In the genomic region with DNA sequence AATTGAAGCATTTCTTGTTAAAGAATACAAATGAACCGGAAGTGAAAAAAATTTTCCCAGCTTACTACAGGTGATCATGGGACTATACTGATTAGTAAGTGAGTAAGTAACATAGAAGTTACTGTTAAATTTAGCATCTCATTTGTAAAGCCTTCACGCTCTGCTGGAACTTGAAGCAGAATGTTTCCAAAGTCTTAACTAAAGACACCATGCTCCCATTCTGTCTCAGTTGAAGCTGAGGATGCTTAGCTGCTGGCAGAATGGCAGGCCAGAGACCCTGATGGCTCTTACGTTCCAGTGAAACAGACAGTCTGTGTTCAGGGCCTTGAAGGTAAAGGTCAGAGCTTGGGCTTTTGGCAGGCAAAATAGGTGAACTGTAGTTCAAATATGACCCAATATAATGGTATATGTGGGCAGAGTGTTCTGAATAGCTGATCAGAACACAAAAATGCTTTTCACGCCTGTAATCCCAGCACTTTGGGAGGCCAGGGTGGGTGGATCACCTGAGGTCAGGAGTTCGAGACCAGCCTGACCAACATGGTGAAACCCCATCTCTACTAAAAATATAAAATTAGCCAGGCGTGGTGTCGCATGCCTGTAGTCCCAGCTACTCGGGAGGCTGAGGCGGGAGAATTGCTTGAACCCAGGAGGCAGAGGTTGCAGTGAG, we compare ENCODE assay signal across 8 cellular contexts. TPM values are rescaled to one million over a fixed set of nuclear protein-coding genes. Genes with fewer than 3 reads are reported as not detected.
DNase-seq lines count a peak whose midpoint lies in the region; ATAC-seq and TF ChIP-seq lines count a peak whose summit lies in the region.
"Not testable (repeated sequence)": the region's sequence is repeated elsewhere in the genome, so short reads cannot be mapped to it uniquely, and the experiment has no call there.

No MANE protein-coding gene starts in this region.

- H3K36me3 Mint-ChIP-seq in naive B cell: not testable (repeated sequence)

- not testable (repeated sequence) for H3K9me3 Mint-ChIP-seq in naive B cell

- H3K79me2 ChIP-seq in SU-DHL-6 (ENCODE audit: insufficient read depth, low read length): peaks cover 82% of the 10 kb centered on the region

- not testable (repeated sequence) for H2AFZ ChIP-seq in SU-DHL-6 (ENCODE audit: low read depth, low read length, severe bottlenecking)

- in situ Hi-C loops in GM13977 (cut with MboI; ENCODE audit: low pct_unique_long_range_greater_than_20kb, low sequenced_read_pairs, unreplicated experiment): not testable (repeated sequence)

- not testable (repeated sequence) for H3K9ac ChIP-seq in SU-DHL-6 (ENCODE audit: low read length)

- H3F3A ChIP-seq in SU-DHL-6 (ENCODE audit: insufficient read depth): not testable (repeated sequence)

- H3K4me2 ChIP-seq in SU-DHL-6 (ENCODE audit: low read depth, low read length, poor library complexity, severe bottlenecking): peak overlapping the region; percentile 14

- not testable (repeated sequence) for TF ChIP-seq CTCF in GM06990 (IDR thresholded peaks at IDR 0.05; ENCODE audit: insufficient read depth, low read length, poor library complexity, severe bottlenecking); GM13977 (IDR thresholded peaks at IDR 0.05; ENCODE audit: extremely low read depth, insufficient read depth, missing control alignments); SU-DHL-6 (IDR thresholded peaks at IDR 0.05; ENCODE audit: insufficient read depth, low read length, poor library complexity, severe bottlenecking)

- not testable (repeated sequence) for H3K36me3 ChIP-seq in GM06990 (ENCODE audit: control insufficient read depth, insufficient read depth, low read length); SU-DHL-6 (ENCODE audit: low read length)

- H3K27me3 ChIP-seq in GM06990 (replicated peaks; ENCODE audit: control insufficient read depth, insufficient read depth, low read length); SU-DHL-6 (ENCODE audit: low read length): not testable (repeated sequence)

- peak overlapping the region; percentile 17 for H3K4me3 ChIP-seq in GM06990 (replicated peaks; ENCODE audit: low read depth, low read length)
- not testable (repeated sequence) for H3K4me3 ChIP-seq in SU-DHL-6 (ENCODE audit: insufficient read depth, low read length, poor library complexity, severe bottlenecking)

- H3K4me1 Mint-ChIP-seq in naive B cell: peaks cover 37 to 61% (median 45%) of the 10 kb centered on the region in 3 donors

- DNase-seq in GM06990 (ENCODE audit: extremely low read depth, insufficient read length) (peak; percentile 52), GM13977 (ENCODE audit: low spot score) (peak; percentile 30)
- DNase-seq in naive B cell: not testable (repeated sequence)

- H3K27ac ChIP-seq in SU-DHL-6 (ENCODE audit: low read depth, low read length): peak overlapping the region; percentile 11; the same call in 1 of the 2 replicates

- peak overlapping the region in 4 of 8 donors; percentile 12 to 71 (median 44) for H3K4me3 Mint-ChIP-seq in naive B cell

- H3K27ac Mint-ChIP-seq in naive B cell: peak overlapping the region in 4 of 6 donors; percentile 45 to 84 (median 68)

- H3K27me3 Mint-ChIP-seq in naive B cell: not testable (repeated sequence)

- ATAC-seq in GM18907 (IDR thresholded peaks at IDR 0.05; ENCODE audit: unreplicated experiment) (peak; percentile 54), GM21390 (IDR thresholded peaks at IDR 0.05; ENCODE audit: unreplicated experiment) (peak; percentile 68), HG02885 (IDR thresholded peaks at IDR 0.05; ENCODE audit: poor library complexity, unreplicated experiment) (peak; percentile 59), HG03378 (IDR thresholded peaks at IDR 0.05; ENCODE audit: unreplicated experiment) (peak; percentile 53), naive B cell (ENCODE audit: low read depth in 2 of 2) (peak; percentile 59 to 61)

- not testable (repeated sequence) for H3K9me2 ChIP-seq in SU-DHL-6 (replicated peaks; ENCODE audit: insufficient read depth, low read length)

- not testable (repeated sequence) for H3K9me3 ChIP-seq in SU-DHL-6 (ENCODE audit: insufficient read depth, low read length)

- not testable (repeated sequence) for H4K20me1 ChIP-seq in SU-DHL-6 (ENCODE audit: low read depth, low read length)

RNA-seq across cellular contexts. Expression of a gene that starts 9.1 kb away (rescaled TPM):
- polyA plus RNA-seq in naive B cell (ENCODE audit: low read depth in 6 of 6): 10 to 100 TPM; 14.7 to 23.5 (median 19.6) TPM

RNA-seq across cellular contexts. Expression of a gene that starts 9.3 kb away (rescaled TPM):
- 10 to 100 TPM in 1 of 6 donors, 1 to 10 TPM in 5; 3.4 to 11.0 (median 5.9) TPM for polyA plus RNA-seq in naive B cell (ENCODE audit: low read depth in 6 of 6)
